ENCODE assay signal across 2 cellular contexts in the genomic region with DNA sequence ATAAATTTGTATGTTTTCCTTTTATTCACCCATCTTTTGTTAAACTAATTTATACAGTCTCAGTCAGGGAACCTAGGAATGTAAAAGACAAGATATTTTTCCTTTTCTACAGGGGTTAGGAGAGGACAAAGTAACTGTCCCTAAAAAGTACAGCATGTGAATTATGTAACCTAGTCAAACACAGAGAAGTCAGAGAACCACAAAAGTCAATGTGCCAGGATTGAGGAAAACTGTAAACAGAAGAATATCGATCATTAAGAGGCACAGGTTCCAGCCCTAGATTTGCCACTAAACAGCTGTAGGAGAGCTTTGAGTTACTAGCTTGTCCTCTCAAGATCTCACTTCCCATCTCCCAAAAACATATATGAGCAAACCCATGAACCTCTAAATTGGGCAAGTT.
A peak's percentile ranks its signal among the peaks of the same experiment; 100 is the strongest.
TF ChIP-seq lines count a peak whose summit lies in the region.

No MANE protein-coding gene starts in this region.

TF ChIP-seq in liver, 16 proteins besides CTCF, POLR2A, EP300 and RAD21 (continued from another document):
- TF ChIP-seq, protein P1, sequence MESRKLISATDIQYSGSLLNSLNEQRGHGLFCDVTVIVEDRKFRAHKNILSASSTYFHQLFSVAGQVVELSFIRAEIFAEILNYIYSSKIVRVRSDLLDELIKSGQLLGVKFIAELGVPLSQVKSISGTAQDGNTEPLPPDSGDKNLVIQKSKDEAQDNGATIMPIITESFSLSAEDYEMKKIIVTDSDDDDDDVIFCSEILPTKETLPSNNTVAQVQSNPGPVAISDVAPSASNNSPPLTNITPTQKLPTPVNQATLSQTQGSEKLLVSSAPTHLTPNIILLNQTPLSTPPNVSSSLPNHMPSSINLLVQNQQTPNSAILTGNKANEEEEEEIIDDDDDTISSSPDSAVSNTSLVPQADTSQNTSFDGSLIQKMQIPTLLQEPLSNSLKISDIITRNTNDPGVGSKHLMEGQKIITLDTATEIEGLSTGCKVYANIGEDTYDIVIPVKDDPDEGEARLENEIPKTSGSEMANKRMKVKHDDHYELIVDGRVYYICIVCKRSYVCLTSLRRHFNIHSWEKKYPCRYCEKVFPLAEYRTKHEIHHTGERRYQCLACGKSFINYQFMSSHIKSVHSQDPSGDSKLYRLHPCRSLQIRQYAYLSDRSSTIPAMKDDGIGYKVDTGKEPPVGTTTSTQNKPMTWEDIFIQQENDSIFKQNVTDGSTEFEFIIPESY (IDR thresholded peaks at IDR 0.05) = peak; percentile 79
- TF ChIP-seq HNF4A (conservative IDR thresholded peaks at IDR 0.05) (peak; percentile 78 to 81), FOXA1 (IDR thresholded peaks at IDR 0.05) (peak; percentile 84), SP1 (IDR thresholded peaks at IDR 0.05) (peak; percentile 49)

TF ChIP-seq in GM23338, 12 proteins besides CTCF, POLR2A, EP300 and RAD21 (continued from another document):
- TF ChIP-seq, protein P2, sequence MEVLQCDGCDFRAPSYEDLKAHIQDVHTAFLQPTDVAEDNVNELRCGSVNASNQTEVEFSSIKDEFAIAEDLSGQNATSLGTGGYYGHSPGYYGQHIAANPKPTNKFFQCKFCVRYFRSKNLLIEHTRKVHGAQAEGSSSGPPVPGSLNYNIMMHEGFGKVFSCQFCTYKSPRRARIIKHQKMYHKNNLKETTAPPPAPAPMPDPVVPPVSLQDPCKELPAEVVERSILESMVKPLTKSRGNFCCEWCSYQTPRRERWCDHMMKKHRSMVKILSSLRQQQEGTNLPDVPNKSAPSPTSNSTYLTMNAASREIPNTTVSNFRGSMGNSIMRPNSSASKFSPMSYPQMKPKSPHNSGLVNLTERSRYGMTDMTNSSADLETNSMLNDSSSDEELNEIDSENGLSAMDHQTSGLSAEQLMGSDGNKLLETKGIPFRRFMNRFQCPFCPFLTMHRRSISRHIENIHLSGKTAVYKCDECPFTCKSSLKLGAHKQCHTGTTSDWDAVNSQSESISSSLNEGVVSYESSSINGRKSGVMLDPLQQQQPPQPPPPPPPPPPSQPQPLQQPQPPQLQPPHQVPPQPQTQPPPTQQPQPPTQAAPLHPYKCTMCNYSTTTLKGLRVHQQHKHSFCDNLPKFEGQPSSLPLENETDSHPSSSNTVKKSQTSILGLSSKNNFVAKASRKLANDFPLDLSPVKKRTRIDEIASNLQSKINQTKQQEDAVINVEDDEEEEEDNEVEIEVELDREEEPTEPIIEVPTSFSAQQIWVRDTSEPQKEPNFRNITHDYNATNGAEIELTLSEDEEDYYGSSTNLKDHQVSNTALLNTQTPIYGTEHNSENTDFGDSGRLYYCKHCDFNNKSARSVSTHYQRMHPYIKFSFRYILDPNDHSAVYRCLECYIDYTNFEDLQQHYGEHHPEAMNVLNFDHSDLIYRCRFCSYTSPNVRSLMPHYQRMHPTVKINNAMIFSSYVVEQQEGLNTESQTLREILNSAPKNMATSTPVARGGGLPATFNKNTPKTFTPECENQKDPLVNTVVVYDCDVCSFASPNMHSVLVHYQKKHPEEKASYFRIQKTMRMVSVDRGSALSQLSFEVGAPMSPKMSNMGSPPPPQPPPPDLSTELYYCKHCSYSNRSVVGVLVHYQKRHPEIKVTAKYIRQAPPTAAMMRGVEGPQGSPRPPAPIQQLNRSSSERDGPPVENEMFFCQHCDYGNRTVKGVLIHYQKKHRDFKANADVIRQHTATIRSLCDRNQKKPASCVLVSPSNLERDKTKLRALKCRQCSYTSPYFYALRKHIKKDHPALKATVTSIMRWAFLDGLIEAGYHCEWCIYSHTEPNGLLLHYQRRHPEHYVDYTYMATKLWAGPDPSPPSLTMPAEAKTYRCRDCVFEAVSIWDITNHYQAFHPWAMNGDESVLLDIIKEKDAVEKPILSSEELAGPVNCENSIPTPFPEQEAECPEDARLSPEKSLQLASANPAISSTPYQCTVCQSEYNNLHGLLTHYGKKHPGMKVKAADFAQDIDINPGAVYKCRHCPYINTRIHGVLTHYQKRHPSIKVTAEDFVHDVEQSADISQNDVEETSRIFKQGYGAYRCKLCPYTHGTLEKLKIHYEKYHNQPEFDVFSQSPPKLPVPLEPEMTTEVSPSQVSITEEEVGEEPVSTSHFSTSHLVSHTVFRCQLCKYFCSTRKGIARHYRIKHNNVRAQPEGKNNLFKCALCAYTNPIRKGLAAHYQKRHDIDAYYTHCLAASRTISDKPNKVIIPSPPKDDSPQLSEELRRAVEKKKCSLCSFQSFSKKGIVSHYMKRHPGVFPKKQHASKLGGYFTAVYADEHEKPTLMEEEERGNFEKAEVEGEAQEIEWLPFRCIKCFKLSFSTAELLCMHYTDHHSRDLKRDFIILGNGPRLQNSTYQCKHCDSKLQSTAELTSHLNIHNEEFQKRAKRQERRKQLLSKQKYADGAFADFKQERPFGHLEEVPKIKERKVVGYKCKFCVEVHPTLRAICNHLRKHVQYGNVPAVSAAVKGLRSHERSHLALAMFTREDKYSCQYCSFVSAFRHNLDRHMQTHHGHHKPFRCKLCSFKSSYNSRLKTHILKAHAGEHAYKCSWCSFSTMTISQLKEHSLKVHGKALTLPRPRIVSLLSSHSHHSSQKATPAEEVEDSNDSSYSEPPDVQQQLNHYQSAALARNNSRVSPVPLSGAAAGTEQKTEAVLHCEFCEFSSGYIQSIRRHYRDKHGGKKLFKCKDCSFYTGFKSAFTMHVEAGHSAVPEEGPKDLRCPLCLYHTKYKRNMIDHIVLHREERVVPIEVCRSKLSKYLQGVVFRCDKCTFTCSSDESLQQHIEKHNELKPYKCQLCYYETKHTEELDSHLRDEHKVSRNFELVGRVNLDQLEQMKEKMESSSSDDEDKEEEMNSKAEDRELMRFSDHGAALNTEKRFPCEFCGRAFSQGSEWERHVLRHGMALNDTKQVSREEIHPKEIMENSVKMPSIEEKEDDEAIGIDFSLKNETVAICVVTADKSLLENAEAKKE (CRISPR knock-in tag; IDR thresholded peaks at IDR 0.05) = no peak
- TF ChIP-seq NANOG (IDR thresholded peaks at IDR 0.05; ENCODE audit: borderline replicate concordance) = no peak
- no peak for TF ChIP-seq POLR2AphosphoS5 (IDR thresholded peaks at IDR 0.05; ENCODE audit: low read depth)
- no peak for TF ChIP-seq ZNF331 (CRISPR knock-in tag; IDR thresholded peaks at IDR 0.05; ENCODE audit: low read depth)
- TF ChIP-seq STAT1 (IDR thresholded peaks at IDR 0.05; ENCODE audit: unreplicated experiment) = no peak
- TF ChIP-seq, protein P3, sequence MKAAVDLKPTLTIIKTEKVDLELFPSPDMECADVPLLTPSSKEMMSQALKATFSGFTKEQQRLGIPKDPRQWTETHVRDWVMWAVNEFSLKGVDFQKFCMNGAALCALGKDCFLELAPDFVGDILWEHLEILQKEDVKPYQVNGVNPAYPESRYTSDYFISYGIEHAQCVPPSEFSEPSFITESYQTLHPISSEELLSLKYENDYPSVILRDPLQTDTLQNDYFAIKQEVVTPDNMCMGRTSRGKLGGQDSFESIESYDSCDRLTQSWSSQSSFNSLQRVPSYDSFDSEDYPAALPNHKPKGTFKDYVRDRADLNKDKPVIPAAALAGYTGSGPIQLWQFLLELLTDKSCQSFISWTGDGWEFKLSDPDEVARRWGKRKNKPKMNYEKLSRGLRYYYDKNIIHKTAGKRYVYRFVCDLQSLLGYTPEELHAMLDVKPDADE (IDR thresholded peaks at IDR 0.05) = no peak
